13 cellular contexts compared by ENCODE assay signal in genomic region chr2:31238906-31239841, GRCh38. TPM values are rescaled to one million over a fixed set of nuclear protein-coding genes. Genes with fewer than 3 reads are reported as not detected.
DNase-seq lines count a peak whose midpoint lies in the region; ATAC-seq and TF ChIP-seq lines count a peak whose summit lies in the region.
"Had no signal": no experiment of that assay in that cellular context is flagged by ENCODE, and none has a peak within 500 bp of the region (broad histone marks: within the 10 kb centered on the region; RNA-seq: fewer than 3 reads in every experiment).

No MANE protein-coding gene starts in this region.

- no peak overlapping the region for H3K27ac Mint-ChIP-seq in MCF 10A (ENCODE audit: low read depth, unreplicated experiment)

- DNase-seq in breast epithelium (ENCODE audit: low spot score in 2 of 2) (no peak), MCF 10A (ENCODE audit: unreplicated experiment) (no peak), right cardiac atrium (peak in 1 of 3 donors; percentile 59), posterior vena cava (ENCODE audit: low spot score) (peak; percentile 77), vagina (ENCODE audit: extremely low spot score in 2 of 2) (peak in 1 of 2 donors; percentile 81), HEK293T (ENCODE audit: extremely low spot score) (no peak), testis (no peak)
- DNase-seq: activated CD4-positive, CD25-positive, alpha-beta regulatory T cell; NCI-H1105 treated with DMSO at 0.1 percent for 48 hours; ovary; stimulated activated CD4-positive, alpha-beta T cell treated with anti-CD3 and anti-CD28 coated beads, Interleukin-4, amount 100 ng/mL, for 1 hour had no signal

- no peak for TF ChIP-seq POLR2A in breast epithelium (IDR thresholded peaks at IDR 0.05)
- no peak for TF ChIP-seq POLR2A in vagina (IDR thresholded peaks at IDR 0.05)
- no peak for TF ChIP-seq POLR2A in GM18505 (IDR thresholded peaks at IDR 0.05; ENCODE audit: borderline replicate concordance, extremely low read depth, insufficient read depth, insufficient read length)
- no peak for TF ChIP-seq POLR2A in testis (IDR thresholded peaks at IDR 0.05)

- peak overlapping the region in 1 of 3 donors; percentile 37 for H3K4me3 ChIP-seq in breast epithelium
- no peak overlapping the region for H3K4me3 ChIP-seq in right cardiac atrium (ENCODE audit: low read length)
- no peak overlapping the region for H3K4me3 ChIP-seq in vagina
- no peak overlapping the region for H3K4me3 ChIP-seq in testis
- H3K4me3 ChIP-seq: ovary had no signal

- H3K4me1 ChIP-seq in breast epithelium (peaks cover 0 to 5% of the 10 kb centered on the region in 2 donors), right cardiac atrium (ENCODE audit: control insufficient read depth, insufficient read depth, low read length) (peaks cover 17% of the 10 kb centered on the region), vagina (peaks cover 51% of the 10 kb centered on the region), testis (peaks cover 3% of the 10 kb centered on the region)

- no TSS peak for BruUV-seq in MCF 10A (replicated peaks; lab: Mats Ljungman, UMichigan)

- H3K36me3 Mint-ChIP-seq in MCF 10A (ENCODE audit: insufficient read depth, unreplicated experiment) = no peaks in the 10 kb centered on the region

- TF ChIP-seq CTCF in breast epithelium (IDR thresholded peaks at IDR 0.05) (no peak), MCF 10A (IDR thresholded peaks at IDR 0.05; ENCODE audit: unreplicated experiment) (no peak), vagina (IDR thresholded peaks at IDR 0.05) (no peak), testis (IDR thresholded peaks at IDR 0.05) (no peak)

- H3K27me3 ChIP-seq in breast epithelium (no peaks in the 10 kb centered on the region), right cardiac atrium (ENCODE audit: control insufficient read depth, insufficient read depth) (no peaks in the 10 kb centered on the region), vagina (no peaks in the 10 kb centered on the region), testis (no peaks in the 10 kb centered on the region)
- H3K27me3 ChIP-seq: ovary had no signal

- ATAC-seq in right cardiac atrium (peak in 1 of 2 donors; percentile 23), GM18505 (IDR thresholded peaks at IDR 0.05; ENCODE audit: unreplicated experiment) (no peak)
- ATAC-seq: HCT116 had no signal

- intact Hi-C loops in breast epithelium (cut with DNase I; ENCODE audit: low total_unique reads) (no loop called here), MCF 10A (cut with micrococcal nuclease) (no loop called here), right cardiac atrium (cut with DNase I) (no loop called here), posterior vena cava (cut with DNase I) (loop anchor here (5.0 to 10.0 kb wide), 2 partner anchors 58 to 96 kb away; no protein-coding TSS in a partner anchor), vagina (cut with DNase I) (no loop called here), testis (cut with DNase I; ENCODE audit: low total_unique reads) (no loop called here)

- 58% methylated on average over 21 of the region's 21 CpGs for WGBS in right cardiac atrium
- WGBS in testis, 2 donors = 87 to 91% methylated on average over 16 to 21 of the region's 21 CpGs

- H3K27ac ChIP-seq in breast epithelium (peak overlapping the region; percentile 82 to 92), right cardiac atrium (ENCODE audit: low read length) (peak overlapping the region; percentile 79), vagina (peak overlapping the region; percentile 27), testis (no peak overlapping the region)

- POLR2A ChIA-PET in MCF 10A (lab: Yijun Ruan, JAX) = no interaction called here
- POLR2A ChIA-PET in HEK293T (lab: Yijun Ruan, JAX) = no interaction called here

- H3K9me3 ChIP-seq in breast epithelium (no peaks in the 10 kb centered on the region), right cardiac atrium (ENCODE audit: control insufficient read depth, low read length) (no peaks in the 10 kb centered on the region), vagina (no peaks in the 10 kb centered on the region), testis (no peaks in the 10 kb centered on the region)
- H3K9me3 ChIP-seq: ovary had no signal

- CTCF ChIA-PET in MCF 10A (lab: Yijun Ruan, JAX) (interaction anchor here (0.6 kb wide), 2 partner anchors 85 to 528 kb away, joined by 3 to 4 read pairs; no protein-coding TSS in a partner anchor), HEK293T (lab: Yijun Ruan, JAX) (no interaction called here)

- no peaks in the 10 kb centered on the region for H3K27me3 Mint-ChIP-seq in MCF 10A (ENCODE audit: insufficient read depth, unreplicated experiment)

- H3K9me3 Mint-ChIP-seq in MCF 10A (ENCODE audit: unreplicated experiment) = no peaks in the 10 kb centered on the region

- no peak overlapping the region for H3K4me3 Mint-ChIP-seq in MCF 10A (ENCODE audit: unreplicated experiment)

- H3K4me1 Mint-ChIP-seq in MCF 10A (ENCODE audit: insufficient read depth, unreplicated experiment) = no peaks in the 10 kb centered on the region

- no peaks in the 10 kb centered on the region for H3K36me3 ChIP-seq in breast epithelium
- H3K36me3 ChIP-seq in vagina = no peaks in the 10 kb centered on the region
- H3K36me3 ChIP-seq in testis (ENCODE audit: low read depth, missing control alignments) = no peaks in the 10 kb centered on the region
- H3K36me3 ChIP-seq: ovary had no signal

TF ChIP-seq in HEK293T, 16 proteins besides CTCF, POLR2A, EP300 and RAD21:
- TF ChIP-seq L3MBTL2 (conservative IDR thresholded peaks at IDR 0.05) (no peak), CTBP1 (IDR thresholded peaks at IDR 0.05; ENCODE audit: borderline replicate concordance) (no peak), SP1 (IDR thresholded peaks at IDR 0.05) (no peak), SUZ12 (IDR thresholded peaks at IDR 0.05) (no peak), FOXK2 (IDR thresholded peaks at IDR 0.05) (no peak), FOXM1 (IDR thresholded peaks at IDR 0.05; ENCODE audit: borderline replicate concordance) (no peak), PKNOX1 (IDR thresholded peaks at IDR 0.05) (no peak), ARNT (IDR thresholded peaks at IDR 0.05) (no peak), ELF4 (IDR thresholded peaks at IDR 0.05) (no peak)

RNA-seq across cellular contexts. Expression of gene EHD3, which starts 5.2 kb away (rescaled TPM):
- total RNA-seq in breast epithelium = 10 to 100 TPM in 1 of 3 donors, 1 to 10 TPM in 2; 2.7 to 10.1 (median 9.2) TPM
- total RNA-seq in MCF 10A (2022) = 0.49 and 0.86 TPM in 2 replicates
- 10 to 100 TPM in 3 of 4 donors, 1 to 10 TPM in 1; 9.5 to 13.3 (median 10.9) TPM for total RNA-seq in right cardiac atrium
- polyA plus RNA-seq in right cardiac atrium = 7.4 TPM
- total RNA-seq in posterior vena cava = 10 to 100 TPM; 17.4 to 28.7 TPM
- 10.3 TPM for total RNA-seq in vagina
- 1 to 10 TPM; 4.5 to 5.1 TPM for total RNA-seq in testis
- 3.5 TPM for polyA plus RNA-seq in testis (ENCODE audit: insufficient read depth, low read depth, low replicate concordance)

RNA-seq across cellular contexts. Expression of gene CAPN14, which starts 21.9 kb away (rescaled TPM):
- total RNA-seq in breast epithelium (under 1 TPM; 0.16 to 0.44 (median 0.33) TPM), MCF 10A (2022) (not detected in 2 replicates), right cardiac atrium (under 1 TPM; 0.08 to 0.18 (median 0.10) TPM), posterior vena cava (under 1 TPM; 0.09 to 0.14 TPM), vagina (4.7 TPM), testis (1 to 10 TPM in 1 of 2 donors, under 1 TPM in 1; 0.47 to 1.1 TPM)
- polyA plus RNA-seq in right cardiac atrium (0.07 TPM), testis (ENCODE audit: insufficient read depth, low read depth, low replicate concordance) (0.36 TPM)

Comparison
In these comparisons a context has a peak if more than half of its experiments do, and no peak if none do; other contexts are left out.
1. H3K27ac ChIP-seq: peak in breast epithelium (2 of 2), right cardiac atrium (single experiment) and vagina (single experiment); none in testis (0 of 2).
2. intact Hi-C loops: an anchor here in posterior vena cava (5.0 to 10.0 kb wide); none called in breast epithelium, MCF 10A, right cardiac atrium, vagina and testis.